Comparison of ENCODE assay signal across 23 cellular contexts in the genomic region with DNA sequence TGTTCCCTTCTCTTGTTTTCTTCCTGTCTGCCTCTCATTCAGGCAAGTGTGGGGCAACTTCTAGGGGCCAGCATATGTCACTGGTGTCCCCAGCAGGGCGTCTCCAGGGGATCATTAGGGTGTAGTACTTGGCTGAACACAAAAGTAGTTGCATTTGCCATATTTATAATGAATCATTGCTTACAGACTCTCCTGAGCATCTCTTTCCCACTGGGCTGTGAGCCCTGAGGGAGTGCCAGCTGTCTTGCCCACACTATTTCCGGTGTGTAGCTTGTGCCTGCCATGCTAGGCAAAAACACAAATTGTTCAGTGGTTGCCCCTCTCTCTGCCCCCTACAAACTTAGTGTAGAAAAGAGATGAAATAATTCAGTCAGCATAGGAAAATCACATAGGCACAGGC. TPM values are rescaled to one million over a fixed set of nuclear protein-coding genes. Genes with fewer than 3 reads are reported as not detected.
DNase-seq lines count a peak whose midpoint lies in the region; ATAC-seq, FAIRE-seq and TF ChIP-seq lines count a peak whose summit lies in the region.
"Had no signal": no experiment of that assay in that cellular context is flagged by ENCODE, and none has a peak within 500 bp of the region (broad histone marks: within the 10 kb centered on the region; RNA-seq: fewer than 3 reads in every experiment).

No MANE protein-coding gene starts in this region.

- H4K20me1 ChIP-seq in BLaER1, result no peaks in the 10 kb centered on the region
- peaks cover 16% of the 10 kb centered on the region for H4K20me1 ChIP-seq in astrocyte (ENCODE audit: insufficient read depth, low read length)

- H3K4me1 ChIP-seq in BLaER1, result peaks cover 52% of the 10 kb centered on the region
- H3K4me1 ChIP-seq in astrocyte (ENCODE audit: insufficient read depth, low read length), result no peaks in the 10 kb centered on the region
- H3K4me1 ChIP-seq: esophagus muscularis mucosa, lower lobe of right lung, right atrium auricular region had no signal

- no peaks in the 10 kb centered on the region for H3K27me3 ChIP-seq in BLaER1
- H3K27me3 ChIP-seq in astrocyte (ENCODE audit: insufficient read depth, low read length), result no peaks in the 10 kb centered on the region
- H3K27me3 ChIP-seq: cardiac muscle cell, esophagus muscularis mucosa, right atrium auricular region had no signal

- DNase-seq in LHCN-M2 (ENCODE audit: low read depth) (peak; percentile 68), astrocyte (ENCODE audit: low read depth) (no peak), myocyte (ENCODE audit: low read depth) (peak; percentile 77), SHP77 (lab: John Stamatoyannopoulos, UW) (no peak), NCI-H524 treated with DMSO at 0.1 percent for 48 hours (lab: John Stamatoyannopoulos, UW) (no peak)
- no peak for DNase-seq in stimulated activated CD4-positive, alpha-beta T cell treated with anti-CD3 and anti-CD28 coated beads, Interleukin-4, amount 100 ng/mL, for 24 hours
- no peak for DNase-seq in stimulated activated naive CD8-positive, alpha-beta T cell treated with anti-CD3 and anti-CD28 coated beads, Interleukin-15, amount 100 ng/mL, for 72 hours
- DNase-seq: activated CD4-positive, CD25-positive, alpha-beta regulatory T cell; activated CD8-positive, alpha-beta T cell treated with anti-CD3 and anti-CD28 coated beads, Interleukin-2, amount 10 ng/mL, durations not matched to agents 7 days and 5 days; CD8-positive, alpha-beta memory T cell; DMS53; lower lobe of right lung; NCI-H2029 treated with DMSO at 0.1 percent for 48 hours; NCI-H748 treated with DMSO at 0.1 percent for 48 hours; occipital lobe; stimulated activated CD4-positive, alpha-beta T cell treated with anti-CD3 and anti-CD28 coated beads, Interleukin-15, amount 100 ng/mL, for 24 hours; T-helper 9 cell had no signal

- ATAC-seq in stimulated activated naive CD8-positive, alpha-beta T cell treated with anti-CD3 and anti-CD28 coated beads, Interleukin-15, amount 100 ng/mL, for 72 hours, result no peak
- ATAC-seq: activated CD8-positive, alpha-beta T cell treated with anti-CD3 and anti-CD28 coated beads, Interleukin-2, amount 10 ng/mL, durations not matched to agents 7 days and 5 days; HCT116; lower lobe of right lung; Panc1 had no signal

- no peak overlapping the region for H2AFZ ChIP-seq in astrocyte (ENCODE audit: low read depth, low read length)

- no peak for FAIRE-seq in astrocyte (lab: Jason Lieb, UNC)

- H3K36me3 Mint-ChIP-seq in astrocyte (ENCODE audit: low read depth, unreplicated experiment), result peaks cover 16% of the 10 kb centered on the region

- H3K27me3 Mint-ChIP-seq in astrocyte (ENCODE audit: low read depth, unreplicated experiment), result no peaks in the 10 kb centered on the region
- H3K27me3 Mint-ChIP-seq in stimulated activated naive CD8-positive, alpha-beta T cell treated with anti-CD3 and anti-CD28 coated beads, Interleukin-15, amount 100 ng/mL, for 72 hours, result no peaks in the 10 kb centered on the region
- H3K27me3 Mint-ChIP-seq: CD8-positive, alpha-beta memory T cell had no signal

- H3K4me1 Mint-ChIP-seq in astrocyte (ENCODE audit: low read depth, unreplicated experiment), result peaks cover 14% of the 10 kb centered on the region
- H3K4me1 Mint-ChIP-seq in stimulated activated naive CD8-positive, alpha-beta T cell treated with anti-CD3 and anti-CD28 coated beads, Interleukin-15, amount 100 ng/mL, for 72 hours, result peaks cover 55% of the 10 kb centered on the region

- H3K9ac ChIP-seq in BLaER1 (no peak overlapping the region), astrocyte (ENCODE audit: low read length) (no peak overlapping the region)

- TF ChIP-seq CTCF in astrocyte (IDR thresholded peaks at IDR 0.05; ENCODE audit: insufficient read depth, low read depth, low read length), result no peak

- H3K27ac ChIP-seq in BLaER1 (peak overlapping the region; percentile 1; the same call in 1 of the 2 replicates), astrocyte (ENCODE audit: low read depth, low read length) (no peak overlapping the region)
- H3K27ac ChIP-seq: cardiac muscle cell, esophagus muscularis mucosa, lower lobe of right lung, right atrium auricular region had no signal

- H3K4me3 ChIP-seq in BLaER1 (no peak overlapping the region), astrocyte (ENCODE audit: insufficient read depth, low read depth, low read length) (no peak overlapping the region)
- H3K4me3 ChIP-seq: cardiac muscle cell, esophagus muscularis mucosa, lower lobe of right lung, right atrium auricular region had no signal

- H3K36me3 ChIP-seq in BLaER1 (peaks cover 18% of the 10 kb centered on the region), astrocyte (ENCODE audit: insufficient read depth, low read length) (no peaks in the 10 kb centered on the region)
- H3K36me3 ChIP-seq: cardiac muscle cell had no signal

- no peaks in the 10 kb centered on the region for H3K9me3 Mint-ChIP-seq in astrocyte (ENCODE audit: unreplicated experiment)
- H3K9me3 Mint-ChIP-seq in stimulated activated naive CD8-positive, alpha-beta T cell treated with anti-CD3 and anti-CD28 coated beads, Interleukin-15, amount 100 ng/mL, for 72 hours, result no peaks in the 10 kb centered on the region
- H3K9me3 Mint-ChIP-seq: CD8-positive, alpha-beta memory T cell had no signal

- peak overlapping the region; percentile 0 for H3K4me3 Mint-ChIP-seq in astrocyte (ENCODE audit: unreplicated experiment)
- no peak overlapping the region for H3K4me3 Mint-ChIP-seq in stimulated activated naive CD8-positive, alpha-beta T cell treated with anti-CD3 and anti-CD28 coated beads, Interleukin-15, amount 100 ng/mL, for 72 hours
- H3K4me3 Mint-ChIP-seq: activated CD8-positive, alpha-beta T cell treated with anti-CD3 and anti-CD28 coated beads, Interleukin-2, amount 10 ng/mL, durations not matched to agents 7 days and 5 days; CD8-positive, alpha-beta memory T cell had no signal

- peaks cover 2% of the 10 kb centered on the region for H3K79me2 ChIP-seq in astrocyte (ENCODE audit: insufficient read depth, low read length)

- H3K27ac Mint-ChIP-seq in astrocyte (ENCODE audit: unreplicated experiment), result no peak overlapping the region
- H3K27ac Mint-ChIP-seq in stimulated activated naive CD8-positive, alpha-beta T cell treated with anti-CD3 and anti-CD28 coated beads, Interleukin-15, amount 100 ng/mL, for 72 hours, result peak overlapping the region in 1 of 2 donors; percentile 74
- H3K27ac Mint-ChIP-seq: activated CD8-positive, alpha-beta T cell treated with anti-CD3 and anti-CD28 coated beads, Interleukin-2, amount 10 ng/mL, durations not matched to agents 7 days and 5 days had no signal

- H3K4me2 ChIP-seq in BLaER1 (peak overlapping the region; percentile 64), astrocyte (ENCODE audit: low read length) (no peak overlapping the region)

- H3K9me3 ChIP-seq in BLaER1, result no peaks in the 10 kb centered on the region
- H3K9me3 ChIP-seq in astrocyte (ENCODE audit: insufficient read depth, low read depth, low read length), result no peaks in the 10 kb centered on the region
- H3K9me3 ChIP-seq: esophagus muscularis mucosa, lower lobe of right lung, right atrium auricular region had no signal

RNA-seq across cellular contexts. Expression of a gene that starts 40.8 kb away (rescaled TPM):
- 24.0 and 24.4 TPM in 2 replicates for total RNA-seq in LHCN-M2 (2014; rRNA removed)
- polyA plus RNA-seq in LHCN-M2 (2012), result 18.3 TPM
- total RNA-seq in astrocyte, result 12.1 and 15.4 TPM in 2 replicates
- 20.6 and 34.4 TPM in 2 replicates for total RNA-seq in myocyte
- 17.2 TPM for polyA plus RNA-seq in myocyte (2012)

RNA-seq across cellular contexts. Expression of a gene that starts 53.1 kb away (rescaled TPM):
- total RNA-seq in LHCN-M2 (2014; rRNA removed) (56.8 and 62.2 TPM in 2 replicates), astrocyte (56.8 and 67.1 TPM in 2 replicates), myocyte (69.4 and 135 TPM in 2 replicates)
- 69.2 TPM for polyA plus RNA-seq in LHCN-M2 (2012)
- polyA plus RNA-seq in myocyte (2012), result 88.0 TPM

Comparison
In these comparisons a context has a peak if more than half of its experiments do, and no peak if none do; other contexts are left out.
1. DNase-seq: peak in LHCN-M2 (single experiment) and myocyte (single experiment); none in astrocyte (single experiment), SHP77 (0 of 2), stimulated activated CD4-positive, alpha-beta T cell treated with anti-CD3 and anti-CD28 coated beads, Interleukin-4, amount 100 ng/mL, for 24 hours (single experiment), NCI-H524 treated with DMSO at 0.1 percent for 48 hours (single experiment) and stimulated activated naive CD8-positive, alpha-beta T cell treated with anti-CD3 and anti-CD28 coated beads, Interleukin-15, amount 100 ng/mL, for 72 hours (0 of 2).